In the genomic region with DNA sequence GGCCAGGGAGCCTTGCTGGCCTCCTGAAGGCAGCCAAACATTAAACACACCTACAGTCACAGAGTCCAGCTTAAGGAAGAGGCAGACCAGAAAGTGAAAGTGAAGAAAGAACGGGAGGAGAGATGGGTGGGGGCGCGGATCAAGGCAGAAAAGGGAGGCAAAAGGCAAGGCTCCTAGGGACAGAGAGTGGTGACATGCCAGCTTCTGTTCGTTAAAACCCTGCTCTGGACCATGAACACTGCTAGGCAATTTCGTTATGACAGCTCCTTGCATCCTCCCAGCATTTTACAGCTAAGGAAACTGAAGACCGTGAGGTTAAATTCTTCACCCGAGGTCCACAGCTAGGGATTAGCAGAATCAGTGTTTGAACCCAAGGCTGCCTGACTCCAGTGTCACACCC, we compare ENCODE assay signal across 8 cellular contexts. TPM values are rescaled to one million over a fixed set of nuclear protein-coding genes. Genes with fewer than 3 reads are reported as not detected.
A peak's percentile ranks its signal among the peaks of the same experiment; 100 is the strongest.
DNase-seq lines count a peak whose midpoint lies in the region; ATAC-seq and TF ChIP-seq lines count a peak whose summit lies in the region.
"Not testable (repeated sequence)": the region's sequence is repeated elsewhere in the genome, so short reads cannot be mapped to it uniquely, and the experiment has no call there.

No MANE protein-coding gene starts in this region.

- H3K4me2 ChIP-seq in smooth muscle cell = peak overlapping the region; percentile 30

- H3K9me3 Mint-ChIP-seq in HFFc6 = not testable (repeated sequence)

- H3K4me3 Mint-ChIP-seq in HFFc6 = not testable (repeated sequence)

- in situ Hi-C loops in ACHN (cut with HindIII; ENCODE audit: low pct_ligation_motif_present, low pct_unique_long_range_greater_than_20kb, low sequenced_read_pairs) = not testable (repeated sequence)

- H3K9me3 ChIP-seq in breast epithelium; heart right ventricle; mucosa of rectum (ENCODE audit: control insufficient read depth in 2 of 2, low read length in 2 of 2); smooth muscle cell (replicated peaks; ENCODE audit: low read depth): not testable (repeated sequence)

- WGBS in heart right ventricle, 2 donors = 54 to 56% methylated on average over 7 of the region's 7 CpGs
- 63% methylated on average over 7 of the region's 7 CpGs for WGBS in smooth muscle cell (ENCODE audit: low lambda C conversion rate)

- peak overlapping the region; percentile 47 to 54 for H3K9ac ChIP-seq in mucosa of rectum (ENCODE audit: low read depth in 1 of 2, low read length in 2 of 2)
- not testable (repeated sequence) for H3K9ac ChIP-seq in smooth muscle cell (ENCODE audit: low read depth)

- TF ChIP-seq CTCF in HFFc6 (IDR thresholded peaks at IDR 0.05); breast epithelium (IDR thresholded peaks at IDR 0.05); heart right ventricle (IDR thresholded peaks at IDR 0.05); smooth muscle cell (IDR thresholded peaks at IDR 0.05; ENCODE audit: borderline replicate concordance, insufficient read depth, poor library complexity, severe bottlenecking): not testable (repeated sequence)

- not testable (repeated sequence) for H3K36me3 Mint-ChIP-seq in HFFc6 (ENCODE audit: low read depth)

- H3K4me1 Mint-ChIP-seq in HFFc6 (ENCODE audit: low read depth) = peaks cover 54% of the 10 kb centered on the region

- DNase-seq in ACHN (peak; percentile 45), OCI-M1 (lab: John Stamatoyannopoulos, UW) (peak; percentile 33)
- not testable (repeated sequence) for DNase-seq in HFFc6; breast epithelium (ENCODE audit: low spot score in 2 of 2); heart right ventricle; smooth muscle cell (lab: John Stamatoyannopoulos, UW; ENCODE audit: unreplicated experiment)
- DNase-seq in activated CD8-positive, alpha-beta memory T cell treated with anti-CD3 and anti-CD28 coated beads for 24 hours = peak; percentile 59

- TF ChIP-seq POLR2A in breast epithelium (IDR thresholded peaks at IDR 0.05) = not testable (repeated sequence)

- not testable (repeated sequence) for H4K20me1 ChIP-seq in smooth muscle cell (ENCODE audit: low read depth)

- H3K27me3 Mint-ChIP-seq in HFFc6 (ENCODE audit: insufficient read depth) = not testable (repeated sequence)

- H3F3A ChIP-seq in smooth muscle cell (ENCODE audit: low read depth) = peaks cover 34% of the 10 kb centered on the region

- peak overlapping the region; percentile 30 to 59 (median 32) for H3K4me3 ChIP-seq in breast epithelium
- peak overlapping the region in 9 of 10 donors; percentile 1 to 43 (median 30) for H3K4me3 ChIP-seq in heart right ventricle
- H3K4me3 ChIP-seq in mucosa of rectum (ENCODE audit: low read length in 2 of 2) = peak overlapping the region; percentile 70 to 73
- not testable (repeated sequence) for H3K4me3 ChIP-seq in smooth muscle cell

- not testable (repeated sequence) for H3K27ac ChIP-seq in breast epithelium
- H3K27ac ChIP-seq in heart right ventricle = peak overlapping the region in 2 of 10 donors; percentile 46 to 51
- H3K27ac ChIP-seq in mucosa of rectum (ENCODE audit: low read depth in 2 of 2, low read length in 2 of 2) = peak overlapping the region; percentile 43 to 68
- peak overlapping the region; percentile 87 for H3K27ac ChIP-seq in smooth muscle cell (ENCODE audit: low read depth)

- not testable (repeated sequence) for H3K36me3 ChIP-seq in breast epithelium; heart right ventricle; mucosa of rectum (ENCODE audit: control insufficient read depth in 2 of 2, insufficient read depth in 2 of 2, low read length in 2 of 2); smooth muscle cell (ENCODE audit: low read depth)

- not testable (repeated sequence) for H3K79me2 ChIP-seq in smooth muscle cell (ENCODE audit: low read depth)

- H2AFZ ChIP-seq in smooth muscle cell (ENCODE audit: low read depth) = not testable (repeated sequence)

- intact Hi-C loops in breast epithelium (cut with DNase I; ENCODE audit: low total_unique reads) = not testable (repeated sequence)
- intact Hi-C loops in heart right ventricle (cut with DNase I) = loop anchor here in 1 of 10 donors (10.0 kb wide), 1 partner anchor 61 kb away; no protein-coding TSS in a partner anchor

- peak overlapping the region; percentile 18; the same call in 1 of the 2 replicates for H3K27ac Mint-ChIP-seq in HFFc6

- H3K4me1 ChIP-seq in breast epithelium; mucosa of rectum (ENCODE audit: control insufficient read depth in 2 of 2, insufficient read depth in 2 of 2, low read length in 2 of 2); smooth muscle cell (ENCODE audit: low read depth): not testable (repeated sequence)
- peaks cover 2 to 29% (median 11%) of the 10 kb centered on the region in 9 donors for H3K4me1 ChIP-seq in heart right ventricle

- ATAC-seq in heart right ventricle = peak in 5 of 8 donors; percentile 20 to 61 (median 46)

- H3K27me3 ChIP-seq in breast epithelium; heart right ventricle; mucosa of rectum (ENCODE audit: control insufficient read depth in 2 of 2, insufficient read depth in 2 of 2, low read length in 2 of 2); smooth muscle cell (ENCODE audit: low read depth): not testable (repeated sequence)

RNA-seq across cellular contexts. Expression of a gene that starts 51.7 kb away (rescaled TPM):
- 100 to 1,000 TPM in 3 of 6 experiments, 10 to 100 TPM in 3; 92.5 to 206 (median 99.1) TPM for total RNA-seq in HFFc6 (2021; fragmentation: NEBNext Ultra II Directional; extraction: Animal tissue kit (Norgen Biotek cat#: 25700))
- total RNA-seq in breast epithelium = 10 to 100 TPM; 27.2 to 48.3 (median 28.6) TPM
- 10 to 100 TPM; 10.9 to 15.5 (median 12.5) TPM for total RNA-seq in heart right ventricle
- polyA plus RNA-seq in heart right ventricle = 1 to 10 TPM; 4.0 to 5.4 TPM
- total RNA-seq in smooth muscle cell = 91.2 and 102 TPM in 2 replicates
- 38.9 and 40.1 TPM in 2 replicates for polyA plus RNA-seq in smooth muscle cell
